Comparison of ENCODE assay signal across 1 cellular context in the genomic region with DNA sequence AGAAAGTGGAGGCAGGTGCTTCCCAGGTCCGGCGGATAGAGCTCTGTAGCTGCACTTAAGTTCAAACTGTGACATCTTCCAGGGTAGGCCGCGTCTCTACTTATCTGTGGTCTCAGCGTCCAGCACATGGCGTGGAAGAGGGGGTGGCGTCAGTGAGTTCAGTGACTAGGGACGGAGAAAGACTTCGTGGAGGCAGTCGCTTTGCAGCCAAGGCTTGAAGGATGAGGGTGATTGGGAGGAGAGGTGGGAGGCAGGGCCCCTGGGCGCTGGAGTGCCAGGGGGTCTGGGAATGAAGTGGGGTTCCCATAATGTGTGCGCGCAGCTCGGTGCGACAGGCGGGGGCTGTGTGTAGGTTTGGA.
TF ChIP-seq lines count a peak whose summit lies in the region.

No MANE protein-coding gene starts in this region.

TF ChIP-seq in K562, 482 proteins besides CTCF, POLR2A, EP300 and RAD21 (continued from another document and continues in another):
- 0 out of 2 replicates have a peak, but pooled peaks have one; percentile 61 for TF ChIP-seq PREB (CRISPR knock-in tag; IDR thresholded peaks at IDR 0.05)
- no peak for TF ChIP-seq HDAC3 (IDR thresholded peaks at IDR 0.05; ENCODE audit: borderline replicate concordance, partially characterized antibody)
- peak; percentile 33; the same call in 1 of the 2 replicates for TF ChIP-seq CBFA2T3 (IDR thresholded peaks at IDR 0.05)
- TF ChIP-seq, protein P1, sequence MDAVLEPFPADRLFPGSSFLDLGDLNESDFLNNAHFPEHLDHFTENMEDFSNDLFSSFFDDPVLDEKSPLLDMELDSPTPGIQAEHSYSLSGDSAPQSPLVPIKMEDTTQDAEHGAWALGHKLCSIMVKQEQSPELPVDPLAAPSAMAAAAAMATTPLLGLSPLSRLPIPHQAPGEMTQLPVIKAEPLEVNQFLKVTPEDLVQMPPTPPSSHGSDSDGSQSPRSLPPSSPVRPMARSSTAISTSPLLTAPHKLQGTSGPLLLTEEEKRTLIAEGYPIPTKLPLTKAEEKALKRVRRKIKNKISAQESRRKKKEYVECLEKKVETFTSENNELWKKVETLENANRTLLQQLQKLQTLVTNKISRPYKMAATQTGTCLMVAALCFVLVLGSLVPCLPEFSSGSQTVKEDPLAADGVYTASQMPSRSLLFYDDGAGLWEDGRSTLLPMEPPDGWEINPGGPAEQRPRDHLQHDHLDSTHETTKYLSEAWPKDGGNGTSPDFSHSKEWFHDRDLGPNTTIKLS (IDR thresholded peaks at IDR 0.05; ENCODE audit: borderline replicate concordance, low read depth), result peak; percentile 38; the same call in 1 of the 2 replicates
- no peak for TF ChIP-seq ZNF12 (CRISPR knock-in tag; IDR thresholded peaks at IDR 0.05)
- TF ChIP-seq, protein P2, sequence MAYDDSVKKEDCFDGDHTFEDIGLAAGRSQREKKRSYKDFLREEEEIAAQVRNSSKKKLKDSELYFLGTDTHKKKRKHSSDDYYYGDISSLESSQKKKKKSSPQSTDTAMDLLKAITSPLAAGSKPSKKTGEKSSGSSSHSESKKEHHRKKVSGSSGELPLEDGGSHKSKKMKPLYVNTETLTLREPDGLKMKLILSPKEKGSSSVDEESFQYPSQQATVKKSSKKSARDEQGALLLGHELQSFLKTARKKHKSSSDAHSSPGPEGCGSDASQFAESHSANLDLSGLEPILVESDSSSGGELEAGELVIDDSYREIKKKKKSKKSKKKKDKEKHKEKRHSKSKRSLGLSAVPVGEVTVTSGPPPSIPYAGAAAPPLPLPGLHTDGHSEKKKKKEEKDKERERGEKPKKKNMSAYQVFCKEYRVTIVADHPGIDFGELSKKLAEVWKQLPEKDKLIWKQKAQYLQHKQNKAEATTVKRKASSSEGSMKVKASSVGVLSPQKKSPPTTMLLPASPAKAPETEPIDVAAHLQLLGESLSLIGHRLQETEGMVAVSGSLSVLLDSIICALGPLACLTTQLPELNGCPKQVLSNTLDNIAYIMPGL (CRISPR knock-in tag; IDR thresholded peaks at IDR 0.05), result no peak
- TF ChIP-seq SMARCB1 (IDR thresholded peaks at IDR 0.05; ENCODE audit: insufficient read length, low read depth), result no peak
- TF ChIP-seq, protein P3, sequence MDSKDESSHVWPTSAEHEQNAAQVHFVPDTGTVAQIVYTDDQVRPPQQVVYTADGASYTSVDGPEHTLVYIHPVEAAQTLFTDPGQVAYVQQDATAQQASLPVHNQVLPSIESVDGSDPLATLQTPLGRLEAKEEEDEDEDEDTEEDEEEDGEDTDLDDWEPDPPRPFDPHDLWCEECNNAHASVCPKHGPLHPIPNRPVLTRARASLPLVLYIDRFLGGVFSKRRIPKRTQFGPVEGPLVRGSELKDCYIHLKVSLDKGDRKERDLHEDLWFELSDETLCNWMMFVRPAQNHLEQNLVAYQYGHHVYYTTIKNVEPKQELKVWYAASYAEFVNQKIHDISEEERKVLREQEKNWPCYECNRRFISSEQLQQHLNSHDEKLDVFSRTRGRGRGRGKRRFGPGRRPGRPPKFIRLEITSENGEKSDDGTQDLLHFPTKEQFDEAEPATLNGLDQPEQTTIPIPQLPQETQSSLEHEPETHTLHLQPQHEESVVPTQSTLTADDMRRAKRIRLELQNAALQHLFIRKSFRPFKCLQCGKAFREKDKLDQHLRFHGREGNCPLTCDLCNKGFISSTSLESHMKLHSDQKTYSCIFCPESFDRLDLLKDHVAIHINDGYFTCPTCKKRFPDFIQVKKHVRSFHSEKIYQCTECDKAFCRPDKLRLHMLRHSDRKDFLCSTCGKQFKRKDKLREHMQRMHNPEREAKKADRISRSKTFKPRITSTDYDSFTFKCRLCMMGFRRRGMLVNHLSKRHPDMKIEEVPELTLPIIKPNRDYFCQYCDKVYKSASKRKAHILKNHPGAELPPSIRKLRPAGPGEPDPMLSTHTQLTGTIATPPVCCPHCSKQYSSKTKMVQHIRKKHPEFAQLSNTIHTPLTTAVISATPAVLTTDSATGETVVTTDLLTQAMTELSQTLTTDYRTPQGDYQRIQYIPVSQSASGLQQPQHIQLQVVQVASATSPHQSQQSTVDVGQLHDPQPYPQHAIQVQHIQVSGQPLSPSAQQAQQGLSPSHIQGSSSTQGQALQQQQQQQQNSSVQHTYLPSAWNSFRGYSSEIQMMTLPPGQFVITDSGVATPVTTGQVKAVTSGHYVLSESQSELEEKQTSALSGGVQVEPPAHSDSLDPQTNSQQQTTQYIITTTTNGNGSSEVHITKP (IDR thresholded peaks at IDR 0.05; ENCODE audit: partially characterized antibody), result no peak
- TF ChIP-seq, protein P4, sequence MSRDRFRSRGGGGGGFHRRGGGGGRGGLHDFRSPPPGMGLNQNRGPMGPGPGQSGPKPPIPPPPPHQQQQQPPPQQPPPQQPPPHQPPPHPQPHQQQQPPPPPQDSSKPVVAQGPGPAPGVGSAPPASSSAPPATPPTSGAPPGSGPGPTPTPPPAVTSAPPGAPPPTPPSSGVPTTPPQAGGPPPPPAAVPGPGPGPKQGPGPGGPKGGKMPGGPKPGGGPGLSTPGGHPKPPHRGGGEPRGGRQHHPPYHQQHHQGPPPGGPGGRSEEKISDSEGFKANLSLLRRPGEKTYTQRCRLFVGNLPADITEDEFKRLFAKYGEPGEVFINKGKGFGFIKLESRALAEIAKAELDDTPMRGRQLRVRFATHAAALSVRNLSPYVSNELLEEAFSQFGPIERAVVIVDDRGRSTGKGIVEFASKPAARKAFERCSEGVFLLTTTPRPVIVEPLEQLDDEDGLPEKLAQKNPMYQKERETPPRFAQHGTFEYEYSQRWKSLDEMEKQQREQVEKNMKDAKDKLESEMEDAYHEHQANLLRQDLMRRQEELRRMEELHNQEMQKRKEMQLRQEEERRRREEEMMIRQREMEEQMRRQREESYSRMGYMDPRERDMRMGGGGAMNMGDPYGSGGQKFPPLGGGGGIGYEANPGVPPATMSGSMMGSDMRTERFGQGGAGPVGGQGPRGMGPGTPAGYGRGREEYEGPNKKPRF (IDR thresholded peaks at IDR 0.05; ENCODE audit: low read depth, low read length), result no peak
- TF ChIP-seq TCF7 (IDR thresholded peaks at IDR 0.05; ENCODE audit: borderline replicate concordance), result no peak
- TF ChIP-seq TAF15 (IDR thresholded peaks at IDR 0.05; ENCODE audit: low read depth, low read length), result no peak
- no peak for TF ChIP-seq TGIF2 (CRISPR knock-in tag; IDR thresholded peaks at IDR 0.05)
- TF ChIP-seq DDX20 (tag; IDR thresholded peaks at IDR 0.05; ENCODE audit: low read depth), result no peak
- no peak for TF ChIP-seq RBM25 (IDR thresholded peaks at IDR 0.05; ENCODE audit: low read depth, low read length, severe bottlenecking)
- peak; percentile 15; the same call in 1 of the 2 replicates for TF ChIP-seq TEAD4 (IDR thresholded peaks at IDR 0.05; ENCODE audit: low read length)
- no peak for TF ChIP-seq TEAD4 (CRISPR knock-in tag; IDR thresholded peaks at IDR 0.05; ENCODE audit: borderline replicate concordance)
- no peak for TF ChIP-seq ZBED1 (IDR thresholded peaks at IDR 0.05)
- no peak for TF ChIP-seq NFYB (IDR thresholded peaks at IDR 0.05; ENCODE audit: extremely low read depth, insufficient read length)
- TF ChIP-seq NEUROD1 (IDR thresholded peaks at IDR 0.05; ENCODE audit: borderline replicate concordance, low read depth, low read length, partially characterized antibody), result no peak
- TF ChIP-seq, protein P5, sequence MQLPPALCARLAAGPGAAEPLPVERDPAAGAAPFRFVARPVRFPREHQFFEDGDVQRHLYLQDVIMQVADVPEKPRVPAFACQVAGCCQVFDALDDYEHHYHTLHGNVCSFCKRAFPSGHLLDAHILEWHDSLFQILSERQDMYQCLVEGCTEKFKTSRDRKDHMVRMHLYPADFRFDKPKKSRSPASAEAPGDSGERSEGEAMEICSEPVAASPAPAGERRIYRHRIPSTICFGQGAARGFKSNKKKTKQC (CRISPR knock-in tag; IDR thresholded peaks at IDR 0.05), result no peak
- TF ChIP-seq FOXA1 (IDR thresholded peaks at IDR 0.05; ENCODE audit: borderline replicate concordance), result no peak
- TF ChIP-seq DACH1 (IDR thresholded peaks at IDR 0.05; ENCODE audit: partially characterized antibody), result no peak
- peak; percentile 82; the same call in 1 of the 2 replicates for TF ChIP-seq ZSCAN29 (IDR thresholded peaks at IDR 0.05)
- TF ChIP-seq CBX8 (IDR thresholded peaks at IDR 0.05; ENCODE audit: borderline replicate concordance, extremely low read depth, low read depth, low read length, poor library complexity, severe bottlenecking), result no peak
- no peak for TF ChIP-seq MTF1 (CRISPR knock-in tag; IDR thresholded peaks at IDR 0.05; ENCODE audit: borderline replicate concordance)
- no peak for TF ChIP-seq ZNF584 (CRISPR knock-in tag; IDR thresholded peaks at IDR 0.05; ENCODE audit: low read depth)
- no peak for TF ChIP-seq IRF1 (CRISPR knock-in tag; IDR thresholded peaks at IDR 0.05; ENCODE audit: borderline replicate concordance)
- TF ChIP-seq ZC3H8 (IDR thresholded peaks at IDR 0.05), result no peak
- TF ChIP-seq SAFB (IDR thresholded peaks at IDR 0.05; ENCODE audit: borderline replicate concordance, low read depth, low read length), result no peak
- TF ChIP-seq U2AF1 (optimal IDR thresholded peaks at IDR 0.05; ENCODE audit: low read depth, low read length), result no peak
- no peak for TF ChIP-seq ZBTB8A (IDR thresholded peaks at IDR 0.05; ENCODE audit: partially characterized antibody)
- no peak for TF ChIP-seq ZNF277 (CRISPR knock-in tag; IDR thresholded peaks at IDR 0.05; ENCODE audit: borderline replicate concordance)
- TF ChIP-seq TAL1 (IDR thresholded peaks at IDR 0.05), result peak; percentile 15; the same call in 1 of the 2 replicates
- TF ChIP-seq, protein P6, sequence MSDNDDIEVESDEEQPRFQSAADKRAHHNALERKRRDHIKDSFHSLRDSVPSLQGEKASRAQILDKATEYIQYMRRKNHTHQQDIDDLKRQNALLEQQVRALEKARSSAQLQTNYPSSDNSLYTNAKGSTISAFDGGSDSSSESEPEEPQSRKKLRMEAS (CRISPR knock-in tag; IDR thresholded peaks at IDR 0.05), result peak; percentile 77
- peak; percentile 55; the same call in 1 of the 2 replicates for TF ChIP-seq CREM (IDR thresholded peaks at IDR 0.05; ENCODE audit: low read depth)
- TF ChIP-seq, protein P7, sequence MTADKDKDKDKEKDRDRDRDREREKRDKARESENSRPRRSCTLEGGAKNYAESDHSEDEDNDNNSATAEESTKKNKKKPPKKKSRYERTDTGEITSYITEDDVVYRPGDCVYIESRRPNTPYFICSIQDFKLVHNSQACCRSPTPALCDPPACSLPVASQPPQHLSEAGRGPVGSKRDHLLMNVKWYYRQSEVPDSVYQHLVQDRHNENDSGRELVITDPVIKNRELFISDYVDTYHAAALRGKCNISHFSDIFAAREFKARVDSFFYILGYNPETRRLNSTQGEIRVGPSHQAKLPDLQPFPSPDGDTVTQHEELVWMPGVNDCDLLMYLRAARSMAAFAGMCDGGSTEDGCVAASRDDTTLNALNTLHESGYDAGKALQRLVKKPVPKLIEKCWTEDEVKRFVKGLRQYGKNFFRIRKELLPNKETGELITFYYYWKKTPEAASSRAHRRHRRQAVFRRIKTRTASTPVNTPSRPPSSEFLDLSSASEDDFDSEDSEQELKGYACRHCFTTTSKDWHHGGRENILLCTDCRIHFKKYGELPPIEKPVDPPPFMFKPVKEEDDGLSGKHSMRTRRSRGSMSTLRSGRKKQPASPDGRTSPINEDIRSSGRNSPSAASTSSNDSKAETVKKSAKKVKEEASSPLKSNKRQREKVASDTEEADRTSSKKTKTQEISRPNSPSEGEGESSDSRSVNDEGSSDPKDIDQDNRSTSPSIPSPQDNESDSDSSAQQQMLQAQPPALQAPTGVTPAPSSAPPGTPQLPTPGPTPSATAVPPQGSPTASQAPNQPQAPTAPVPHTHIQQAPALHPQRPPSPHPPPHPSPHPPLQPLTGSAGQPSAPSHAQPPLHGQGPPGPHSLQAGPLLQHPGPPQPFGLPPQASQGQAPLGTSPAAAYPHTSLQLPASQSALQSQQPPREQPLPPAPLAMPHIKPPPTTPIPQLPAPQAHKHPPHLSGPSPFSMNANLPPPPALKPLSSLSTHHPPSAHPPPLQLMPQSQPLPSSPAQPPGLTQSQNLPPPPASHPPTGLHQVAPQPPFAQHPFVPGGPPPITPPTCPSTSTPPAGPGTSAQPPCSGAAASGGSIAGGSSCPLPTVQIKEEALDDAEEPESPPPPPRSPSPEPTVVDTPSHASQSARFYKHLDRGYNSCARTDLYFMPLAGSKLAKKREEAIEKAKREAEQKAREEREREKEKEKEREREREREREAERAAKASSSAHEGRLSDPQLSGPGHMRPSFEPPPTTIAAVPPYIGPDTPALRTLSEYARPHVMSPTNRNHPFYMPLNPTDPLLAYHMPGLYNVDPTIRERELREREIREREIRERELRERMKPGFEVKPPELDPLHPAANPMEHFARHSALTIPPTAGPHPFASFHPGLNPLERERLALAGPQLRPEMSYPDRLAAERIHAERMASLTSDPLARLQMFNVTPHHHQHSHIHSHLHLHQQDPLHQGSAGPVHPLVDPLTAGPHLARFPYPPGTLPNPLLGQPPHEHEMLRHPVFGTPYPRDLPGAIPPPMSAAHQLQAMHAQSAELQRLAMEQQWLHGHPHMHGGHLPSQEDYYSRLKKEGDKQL (CRISPR knock-in tag; IDR thresholded peaks at IDR 0.05; ENCODE audit: borderline replicate concordance), result no peak
- no peak for TF ChIP-seq MTA3 (IDR thresholded peaks at IDR 0.05; ENCODE audit: borderline replicate concordance)
- TF ChIP-seq RUNX1 (IDR thresholded peaks at IDR 0.05; ENCODE audit: low read depth), result no peak
- TF ChIP-seq CCAR2 (IDR thresholded peaks at IDR 0.05; ENCODE audit: low read depth, low read length), result no peak
- TF ChIP-seq NR1H2 (CRISPR knock-in tag; IDR thresholded peaks at IDR 0.05), result no peak
- no peak for TF ChIP-seq ZNF232 (CRISPR knock-in tag; IDR thresholded peaks at IDR 0.05)
- no peak for TF ChIP-seq CAMTA2 (CRISPR knock-in tag; conservative IDR thresholded peaks at IDR 0.05)
